ENCODE assay signal across 16 cellular contexts in genomic region chr14:105368910-105369652, GRCh38. TPM values are rescaled to one million over a fixed set of nuclear protein-coding genes. Genes with fewer than 3 reads are reported as not detected.
DNase-seq lines count a peak whose midpoint lies in the region; ATAC-seq and TF ChIP-seq lines count a peak whose summit lies in the region.
"Had no signal": no experiment of that assay in that cellular context is flagged by ENCODE, and none has a peak within 500 bp of the region (broad histone marks: within the 10 kb centered on the region; RNA-seq: fewer than 3 reads in every experiment).

No MANE protein-coding gene starts in this region.

- intact Hi-C loops in ascending aorta (cut with DNase I) = no loop called here

- no peaks in the 10 kb centered on the region for H3K9me3 Mint-ChIP-seq in CD8-positive, alpha-beta memory T cell
- H3K9me3 Mint-ChIP-seq: CD4-positive, alpha-beta T cell had no signal

- H3K4me1 ChIP-seq in DND-41 (ENCODE audit: insufficient read depth, low read length) (peaks cover 15% of the 10 kb centered on the region), ascending aorta (no peaks in the 10 kb centered on the region)
- H3K4me1 ChIP-seq in CD8-positive, alpha-beta memory T cell (ENCODE audit: insufficient read depth, low read length) = peaks cover 16% of the 10 kb centered on the region

- DNase-seq in DND-41 = no peak
- DNase-seq in pons (ENCODE audit: low spot score) = peak; percentile 34
- DNase-seq in ascending aorta (ENCODE audit: low spot score in 2 of 2) = no peak
- DNase-seq in CD8-positive, alpha-beta memory T cell = no peak
- no peak for DNase-seq in GOT3 (lab: John Stamatoyannopoulos, UW)
- DNase-seq in NCI-H2196 treated with DMSO at 0.1 percent for 48 hours (lab: John Stamatoyannopoulos, UW; ENCODE audit: unreplicated experiment) = no peak
- DNase-seq: ACHN; CD4-positive, alpha-beta T cell; DMS153; DMS79; GF-D8; H7 had no signal

- H3K4me3 ChIP-seq in DND-41 (ENCODE audit: low read depth in 1 of 2, low read length in 2 of 2) (no peak overlapping the region), ascending aorta (no peak overlapping the region)
- no peak overlapping the region for H3K4me3 ChIP-seq in CD8-positive, alpha-beta memory T cell (ENCODE audit: low read length)
- H3K4me3 ChIP-seq: GM23338 had no signal

- ATAC-seq in DND-41 (ENCODE audit: insufficient read depth, low read depth) = no peak
- ATAC-seq: GM23338 had no signal

- H3K9me3 ChIP-seq in DND-41 (ENCODE audit: insufficient read depth, low read length, severe bottlenecking) (no peaks in the 10 kb centered on the region), ascending aorta (no peaks in the 10 kb centered on the region)
- no peaks in the 10 kb centered on the region for H3K9me3 ChIP-seq in CD8-positive, alpha-beta memory T cell (ENCODE audit: low read length)

- H3K4me3 Mint-ChIP-seq in CD8-positive, alpha-beta memory T cell = no peak overlapping the region
- H3K4me3 Mint-ChIP-seq: CD4-positive, alpha-beta T cell; GM23338 had no signal

- H3K27me3 ChIP-seq in DND-41 (ENCODE audit: insufficient read depth, low read length, poor library complexity) (no peaks in the 10 kb centered on the region), layer of hippocampus (ENCODE audit: control insufficient read depth, insufficient read depth, low read length) (no peaks in the 10 kb centered on the region), ascending aorta (no peaks in the 10 kb centered on the region)
- H3K27me3 ChIP-seq in CD8-positive, alpha-beta memory T cell (ENCODE audit: insufficient read depth, low read length, poor library complexity, severe bottlenecking) = no peaks in the 10 kb centered on the region

- peaks cover 0 to 11% (median 2%) of the 10 kb centered on the region in 3 donors for H3K36me3 Mint-ChIP-seq in CD8-positive, alpha-beta memory T cell

- peaks cover 10% of the 10 kb centered on the region for H4K20me1 ChIP-seq in DND-41 (ENCODE audit: insufficient read depth, low read length)

- no peak overlapping the region for H3K27ac Mint-ChIP-seq in CD8-positive, alpha-beta memory T cell
- H3K27ac Mint-ChIP-seq: CD4-positive, alpha-beta T cell; GM23338 had no signal

- POLR2A ChIA-PET in CD8-positive, alpha-beta memory T cell (lab: Charles Lee) = no interaction called here

- no peak overlapping the region for H3K9ac ChIP-seq in DND-41 (ENCODE audit: low read depth, low read length)

- TF ChIP-seq CTCF in DND-41 (IDR thresholded peaks at IDR 0.05; ENCODE audit: borderline replicate concordance, extremely low read depth, low read length, poor library complexity, severe bottlenecking) (peak; percentile 2), ascending aorta (IDR thresholded peaks at IDR 0.05) (no peak)

- H3K79me2 ChIP-seq in DND-41 (ENCODE audit: insufficient read depth, low read length) = no peaks in the 10 kb centered on the region

- H3K27me3 Mint-ChIP-seq in CD8-positive, alpha-beta memory T cell = no peaks in the 10 kb centered on the region
- H3K27me3 Mint-ChIP-seq: CD4-positive, alpha-beta T cell had no signal

- H3K4me1 Mint-ChIP-seq in CD8-positive, alpha-beta memory T cell = peaks cover 3 to 10% (median 6%) of the 10 kb centered on the region in 3 donors
- H3K4me1 Mint-ChIP-seq: GM23338 had no signal

- H3K36me3 ChIP-seq in DND-41 (ENCODE audit: insufficient read depth, low read length) = peaks cover 18% of the 10 kb centered on the region
- peaks cover 26 to 30% of the 10 kb centered on the region in 2 donors for H3K36me3 ChIP-seq in ascending aorta
- no peaks in the 10 kb centered on the region for H3K36me3 ChIP-seq in CD8-positive, alpha-beta memory T cell (ENCODE audit: insufficient read depth, low read length)

- H3K27ac ChIP-seq in DND-41 (ENCODE audit: low read length) = no peak overlapping the region
- peak overlapping the region; percentile 35 for H3K27ac ChIP-seq in angular gyrus (ENCODE audit: low read depth, low read length)
- peak overlapping the region; percentile 52 for H3K27ac ChIP-seq in layer of hippocampus (ENCODE audit: low read depth, low read length)
- H3K27ac ChIP-seq in ascending aorta = no peak overlapping the region
- no peak overlapping the region for H3K27ac ChIP-seq in CD8-positive, alpha-beta memory T cell (ENCODE audit: low read depth, low read length)
- H3K27ac ChIP-seq: C4-2B had no signal

- CTCF ChIA-PET in CD8-positive, alpha-beta memory T cell (lab: Charles Lee) = interaction anchor here (0.7 to 0.8 kb wide), 2 partner anchors 112 to 120 kb away, joined by 3 to 4 read pairs; no protein-coding TSS in a partner anchor

- H2AFZ ChIP-seq in DND-41 (ENCODE audit: low read depth, low read length) = no peak overlapping the region
- H2AFZ ChIP-seq: GM23338 had no signal

- H3K4me2 ChIP-seq in DND-41 (ENCODE audit: insufficient read depth, low read length) = no peak overlapping the region
- H3K4me2 ChIP-seq: GM23338 had no signal

RNA-seq across cellular contexts. Expression of gene TEX22, which starts 29.3 kb away (rescaled TPM):
- total RNA-seq in ascending aorta = not detected
- total RNA-seq in CD8-positive, alpha-beta memory T cell = 1 to 10 TPM; 1.4 to 2.9 TPM
- 0.08 TPM for polyA plus RNA-seq in CD8-positive, alpha-beta memory T cell

RNA-seq across cellular contexts. Expression of gene MTA1, which starts 50.5 kb away (rescaled TPM):
- 118 TPM for total RNA-seq in ascending aorta
- 100 to 1,000 TPM; 124 to 129 TPM for total RNA-seq in CD8-positive, alpha-beta memory T cell
- 6.1 TPM for polyA plus RNA-seq in CD8-positive, alpha-beta memory T cell

RNA-seq across cellular contexts. Expression of gene PACS2, which starts 54.5 kb away (rescaled TPM):
- total RNA-seq in ascending aorta = 153 TPM
- 10 to 100 TPM; 31.0 to 32.9 TPM for total RNA-seq in CD8-positive, alpha-beta memory T cell
- 6.5 TPM for polyA plus RNA-seq in CD8-positive, alpha-beta memory T cell

Comparison
In these comparisons a context has a peak if more than half of its experiments do, and no peak if none do; other contexts are left out.
1. H3K27ac ChIP-seq: peak in angular gyrus (single experiment) and layer of hippocampus (single experiment); none in DND-41 (single experiment), ascending aorta (0 of 2) and CD8-positive, alpha-beta memory T cell (single experiment).